ENCODE assay signal across 1 cellular context in the genomic region with DNA sequence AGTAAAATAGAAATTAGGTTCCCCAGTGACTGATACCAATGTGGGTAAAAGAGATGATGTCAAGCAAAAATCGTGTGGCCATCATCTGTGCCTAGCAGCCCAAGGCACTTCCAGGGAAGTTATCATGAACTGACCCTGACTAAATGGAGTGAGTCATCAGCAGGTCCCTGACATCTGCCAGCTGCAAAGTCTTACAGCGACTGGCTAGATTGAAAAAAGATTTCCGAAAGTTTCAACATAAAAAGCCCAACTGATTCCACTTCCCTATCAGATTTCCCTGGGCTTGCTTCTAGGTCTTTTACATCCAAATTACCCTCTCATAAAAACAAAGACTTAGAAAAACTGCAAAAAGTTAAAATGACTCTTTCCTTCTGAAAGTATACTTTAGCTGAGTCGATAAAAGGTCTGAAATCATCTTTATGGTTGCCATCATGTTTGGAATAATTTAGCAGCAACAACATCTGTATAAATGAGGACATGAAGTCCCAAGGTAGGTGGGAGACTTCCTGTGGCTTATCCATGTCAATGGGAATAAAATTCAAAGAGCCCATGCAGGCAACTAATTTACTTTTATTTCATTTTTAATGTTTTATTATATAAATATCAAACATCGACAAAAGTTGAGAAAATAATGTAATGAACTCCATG.
TF ChIP-seq lines count a peak whose summit lies in the region.

No MANE protein-coding gene starts in this region.

TF ChIP-seq in HEK293, 187 proteins besides CTCF, POLR2A, EP300 and RAD21 (continued from another document and continues in another):
- TF ChIP-seq ZNF596 (tag by site-specific recombination; IDR thresholded peaks at IDR 0.05) (no peak), WT1 (tag by site-specific recombination; IDR thresholded peaks at IDR 0.05) (no peak), ZFP37 (tag by site-specific recombination; IDR thresholded peaks at IDR 0.05) (no peak), ZSCAN23 (tag by site-specific recombination; IDR thresholded peaks at IDR 0.05) (no peak), ZNF626 (tag by site-specific recombination; IDR thresholded peaks at IDR 0.05) (no peak), GFI1B (tag by site-specific recombination; IDR thresholded peaks at IDR 0.05) (no peak), ZNF664 (tag by site-specific recombination; IDR thresholded peaks at IDR 0.05) (no peak), ZBTB48 (tag by site-specific recombination; IDR thresholded peaks at IDR 0.05) (peak; percentile 66; the same call in 1 of the 2 replicates), HOXC10 (CRISPR knock-in tag; IDR thresholded peaks at IDR 0.05) (no peak), ZNF610 (tag by site-specific recombination; IDR thresholded peaks at IDR 0.05; ENCODE audit: borderline replicate concordance) (no peak), ZNF629 (tag by site-specific recombination; IDR thresholded peaks at IDR 0.05) (peak; percentile 50; the same call in 1 of the 2 replicates), ZNF354C (tag by site-specific recombination; IDR thresholded peaks at IDR 0.05; ENCODE audit: borderline replicate concordance, low read depth) (no peak), ZNF48 (tag by site-specific recombination; IDR thresholded peaks at IDR 0.05) (no peak), ZNF184 (tag by site-specific recombination; IDR thresholded peaks at IDR 0.05) (no peak), ZNF776 (tag by site-specific recombination; IDR thresholded peaks at IDR 0.05; ENCODE audit: borderline replicate concordance) (no peak), ZNF571 (tag by site-specific recombination; IDR thresholded peaks at IDR 0.05) (no peak), ZNF501 (tag by site-specific recombination; IDR thresholded peaks at IDR 0.05) (no peak), ZNF544 (tag by site-specific recombination; IDR thresholded peaks at IDR 0.05) (no peak), ZNF157 (tag by site-specific recombination; IDR thresholded peaks at IDR 0.05) (no peak), ZBTB20 (tag by site-specific recombination; IDR thresholded peaks at IDR 0.05) (no peak), ZNF132 (tag by site-specific recombination; IDR thresholded peaks at IDR 0.05; ENCODE audit: borderline replicate concordance) (no peak), ZNF133 (tag by site-specific recombination; IDR thresholded peaks at IDR 0.05) (peak; percentile 70; the same call in 1 of the 2 replicates), ZBTB17 (tag by site-specific recombination; IDR thresholded peaks at IDR 0.05) (peak; percentile 63; the same call in 1 of the 2 replicates), ZNF221 (tag by site-specific recombination; IDR thresholded peaks at IDR 0.05; ENCODE audit: borderline replicate concordance) (no peak), ZNF792 (tag by site-specific recombination; IDR thresholded peaks at IDR 0.05) (no peak), RBAK (tag by site-specific recombination; IDR thresholded peaks at IDR 0.05) (no peak), ZNF404 (tag by site-specific recombination; IDR thresholded peaks at IDR 0.05) (no peak)
- TF ChIP-seq, protein P1, sequence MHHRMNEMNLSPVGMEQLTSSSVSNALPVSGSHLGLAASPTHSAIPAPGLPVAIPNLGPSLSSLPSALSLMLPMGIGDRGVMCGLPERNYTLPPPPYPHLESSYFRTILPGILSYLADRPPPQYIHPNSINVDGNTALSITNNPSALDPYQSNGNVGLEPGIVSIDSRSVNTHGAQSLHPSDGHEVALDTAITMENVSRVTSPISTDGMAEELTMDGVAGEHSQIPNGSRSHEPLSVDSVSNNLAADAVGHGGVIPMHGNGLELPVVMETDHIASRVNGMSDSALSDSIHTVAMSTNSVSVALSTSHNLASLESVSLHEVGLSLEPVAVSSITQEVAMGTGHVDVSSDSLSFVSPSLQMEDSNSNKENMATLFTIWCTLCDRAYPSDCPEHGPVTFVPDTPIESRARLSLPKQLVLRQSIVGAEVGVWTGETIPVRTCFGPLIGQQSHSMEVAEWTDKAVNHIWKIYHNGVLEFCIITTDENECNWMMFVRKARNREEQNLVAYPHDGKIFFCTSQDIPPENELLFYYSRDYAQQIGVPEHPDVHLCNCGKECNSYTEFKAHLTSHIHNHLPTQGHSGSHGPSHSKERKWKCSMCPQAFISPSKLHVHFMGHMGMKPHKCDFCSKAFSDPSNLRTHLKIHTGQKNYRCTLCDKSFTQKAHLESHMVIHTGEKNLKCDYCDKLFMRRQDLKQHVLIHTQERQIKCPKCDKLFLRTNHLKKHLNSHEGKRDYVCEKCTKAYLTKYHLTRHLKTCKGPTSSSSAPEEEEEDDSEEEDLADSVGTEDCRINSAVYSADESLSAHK (tag by site-specific recombination; IDR thresholded peaks at IDR 0.05): no peak
- TF ChIP-seq, protein P2, sequence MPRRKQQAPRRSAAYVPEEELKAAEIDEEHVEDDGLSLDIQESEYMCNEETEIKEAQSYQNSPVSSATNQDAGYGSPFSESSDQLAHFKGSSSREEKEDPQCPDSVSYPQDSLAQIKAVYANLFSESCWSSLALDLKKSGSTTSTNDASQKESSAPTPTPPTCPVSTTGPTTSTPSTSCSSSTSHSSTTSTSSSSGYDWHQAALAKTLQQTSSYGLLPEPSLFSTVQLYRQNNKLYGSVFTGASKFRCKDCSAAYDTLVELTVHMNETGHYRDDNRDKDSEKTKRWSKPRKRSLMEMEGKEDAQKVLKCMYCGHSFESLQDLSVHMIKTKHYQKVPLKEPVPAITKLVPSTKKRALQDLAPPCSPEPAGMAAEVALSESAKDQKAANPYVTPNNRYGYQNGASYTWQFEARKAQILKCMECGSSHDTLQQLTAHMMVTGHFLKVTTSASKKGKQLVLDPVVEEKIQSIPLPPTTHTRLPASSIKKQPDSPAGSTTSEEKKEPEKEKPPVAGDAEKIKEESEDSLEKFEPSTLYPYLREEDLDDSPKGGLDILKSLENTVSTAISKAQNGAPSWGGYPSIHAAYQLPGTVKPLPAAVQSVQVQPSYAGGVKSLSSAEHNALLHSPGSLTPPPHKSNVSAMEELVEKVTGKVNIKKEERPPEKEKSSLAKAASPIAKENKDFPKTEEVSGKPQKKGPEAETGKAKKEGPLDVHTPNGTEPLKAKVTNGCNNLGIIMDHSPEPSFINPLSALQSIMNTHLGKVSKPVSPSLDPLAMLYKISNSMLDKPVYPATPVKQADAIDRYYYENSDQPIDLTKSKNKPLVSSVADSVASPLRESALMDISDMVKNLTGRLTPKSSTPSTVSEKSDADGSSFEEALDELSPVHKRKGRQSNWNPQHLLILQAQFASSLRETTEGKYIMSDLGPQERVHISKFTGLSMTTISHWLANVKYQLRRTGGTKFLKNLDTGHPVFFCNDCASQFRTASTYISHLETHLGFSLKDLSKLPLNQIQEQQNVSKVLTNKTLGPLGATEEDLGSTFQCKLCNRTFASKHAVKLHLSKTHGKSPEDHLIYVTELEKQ (tag by site-specific recombination; IDR thresholded peaks at IDR 0.05; ENCODE audit: borderline replicate concordance): no peak
- TF ChIP-seq, protein P3, sequence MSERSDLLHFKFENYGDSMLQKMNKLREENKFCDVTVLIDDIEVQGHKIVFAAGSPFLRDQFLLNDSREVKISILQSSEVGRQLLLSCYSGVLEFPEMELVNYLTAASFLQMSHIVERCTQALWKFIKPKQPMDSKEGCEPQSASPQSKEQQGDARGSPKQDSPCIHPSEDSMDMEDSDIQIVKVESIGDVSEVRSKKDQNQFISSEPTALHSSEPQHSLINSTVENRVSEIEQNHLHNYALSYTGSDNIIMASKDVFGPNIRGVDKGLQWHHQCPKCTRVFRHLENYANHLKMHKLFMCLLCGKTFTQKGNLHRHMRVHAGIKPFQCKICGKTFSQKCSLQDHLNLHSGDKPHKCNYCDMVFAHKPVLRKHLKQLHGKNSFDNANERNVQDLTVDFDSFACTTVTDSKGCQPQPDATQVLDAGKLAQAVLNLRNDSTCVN (tag by site-specific recombination; optimal IDR thresholded peaks at IDR 0.05): no peak
- TF ChIP-seq, protein P4, sequence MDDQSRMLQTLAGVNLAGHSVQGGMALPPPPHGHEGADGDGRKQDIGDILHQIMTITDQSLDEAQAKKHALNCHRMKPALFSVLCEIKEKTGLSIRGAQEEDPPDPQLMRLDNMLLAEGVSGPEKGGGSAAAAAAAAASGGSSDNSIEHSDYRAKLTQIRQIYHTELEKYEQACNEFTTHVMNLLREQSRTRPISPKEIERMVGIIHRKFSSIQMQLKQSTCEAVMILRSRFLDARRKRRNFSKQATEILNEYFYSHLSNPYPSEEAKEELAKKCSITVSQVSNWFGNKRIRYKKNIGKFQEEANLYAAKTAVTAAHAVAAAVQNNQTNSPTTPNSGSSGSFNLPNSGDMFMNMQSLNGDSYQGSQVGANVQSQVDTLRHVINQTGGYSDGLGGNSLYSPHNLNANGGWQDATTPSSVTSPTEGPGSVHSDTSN (CRISPR knock-in tag; IDR thresholded peaks at IDR 0.05): no peak
- TF ChIP-seq, protein P5, sequence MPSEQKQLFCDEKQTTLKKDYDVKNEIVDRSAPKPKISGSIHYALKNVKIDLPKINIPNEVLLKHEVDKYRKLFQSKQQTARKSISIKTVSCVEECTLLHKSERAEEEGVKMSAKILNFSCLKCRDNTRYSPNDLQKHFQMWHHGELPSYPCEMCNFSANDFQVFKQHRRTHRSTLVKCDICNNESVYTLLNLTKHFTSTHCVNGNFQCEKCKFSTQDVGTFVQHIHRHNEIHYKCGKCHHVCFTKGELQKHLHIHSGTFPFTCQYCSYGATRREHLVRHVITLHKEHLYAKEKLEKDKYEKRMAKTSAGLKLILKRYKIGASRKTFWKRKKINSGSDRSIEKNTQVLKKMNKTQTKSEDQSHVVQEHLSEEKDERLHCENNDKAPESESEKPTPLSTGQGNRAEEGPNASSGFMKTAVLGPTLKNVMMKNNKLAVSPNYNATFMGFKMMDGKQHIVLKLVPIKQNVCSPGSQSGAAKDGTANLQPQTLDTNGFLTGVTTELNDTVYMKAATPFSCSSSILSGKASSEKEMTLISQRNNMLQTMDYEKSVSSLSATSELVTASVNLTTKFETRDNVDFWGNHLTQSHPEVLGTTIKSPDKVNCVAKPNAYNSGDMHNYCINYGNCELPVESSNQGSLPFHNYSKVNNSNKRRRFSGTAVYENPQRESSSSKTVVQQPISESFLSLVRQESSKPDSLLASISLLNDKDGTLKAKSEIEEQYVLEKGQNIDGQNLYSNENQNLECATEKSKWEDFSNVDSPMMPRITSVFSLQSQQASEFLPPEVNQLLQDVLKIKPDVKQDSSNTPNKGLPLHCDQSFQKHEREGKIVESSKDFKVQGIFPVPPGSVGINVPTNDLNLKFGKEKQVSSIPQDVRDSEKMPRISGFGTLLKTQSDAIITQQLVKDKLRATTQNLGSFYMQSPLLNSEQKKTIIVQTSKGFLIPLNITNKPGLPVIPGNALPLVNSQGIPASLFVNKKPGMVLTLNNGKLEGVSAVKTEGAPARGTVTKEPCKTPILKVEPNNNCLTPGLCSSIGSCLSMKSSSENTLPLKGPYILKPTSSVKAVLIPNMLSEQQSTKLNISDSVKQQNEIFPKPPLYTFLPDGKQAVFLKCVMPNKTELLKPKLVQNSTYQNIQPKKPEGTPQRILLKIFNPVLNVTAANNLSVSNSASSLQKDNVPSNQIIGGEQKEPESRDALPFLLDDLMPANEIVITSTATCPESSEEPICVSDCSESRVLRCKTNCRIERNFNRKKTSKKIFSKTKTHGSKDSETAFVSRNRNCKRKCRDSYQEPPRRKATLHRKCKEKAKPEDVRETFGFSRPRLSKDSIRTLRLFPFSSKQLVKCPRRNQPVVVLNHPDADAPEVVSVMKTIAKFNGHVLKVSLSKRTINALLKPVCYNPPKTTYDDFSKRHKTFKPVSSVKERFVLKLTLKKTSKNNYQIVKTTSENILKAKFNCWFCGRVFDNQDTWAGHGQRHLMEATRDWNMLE (tag by site-specific recombination; conservative IDR thresholded peaks at IDR 0.05; ENCODE audit: low read depth): 0 out of 2 replicates have a peak, but pooled peaks have one; percentile 22
- TF ChIP-seq, protein P6, sequence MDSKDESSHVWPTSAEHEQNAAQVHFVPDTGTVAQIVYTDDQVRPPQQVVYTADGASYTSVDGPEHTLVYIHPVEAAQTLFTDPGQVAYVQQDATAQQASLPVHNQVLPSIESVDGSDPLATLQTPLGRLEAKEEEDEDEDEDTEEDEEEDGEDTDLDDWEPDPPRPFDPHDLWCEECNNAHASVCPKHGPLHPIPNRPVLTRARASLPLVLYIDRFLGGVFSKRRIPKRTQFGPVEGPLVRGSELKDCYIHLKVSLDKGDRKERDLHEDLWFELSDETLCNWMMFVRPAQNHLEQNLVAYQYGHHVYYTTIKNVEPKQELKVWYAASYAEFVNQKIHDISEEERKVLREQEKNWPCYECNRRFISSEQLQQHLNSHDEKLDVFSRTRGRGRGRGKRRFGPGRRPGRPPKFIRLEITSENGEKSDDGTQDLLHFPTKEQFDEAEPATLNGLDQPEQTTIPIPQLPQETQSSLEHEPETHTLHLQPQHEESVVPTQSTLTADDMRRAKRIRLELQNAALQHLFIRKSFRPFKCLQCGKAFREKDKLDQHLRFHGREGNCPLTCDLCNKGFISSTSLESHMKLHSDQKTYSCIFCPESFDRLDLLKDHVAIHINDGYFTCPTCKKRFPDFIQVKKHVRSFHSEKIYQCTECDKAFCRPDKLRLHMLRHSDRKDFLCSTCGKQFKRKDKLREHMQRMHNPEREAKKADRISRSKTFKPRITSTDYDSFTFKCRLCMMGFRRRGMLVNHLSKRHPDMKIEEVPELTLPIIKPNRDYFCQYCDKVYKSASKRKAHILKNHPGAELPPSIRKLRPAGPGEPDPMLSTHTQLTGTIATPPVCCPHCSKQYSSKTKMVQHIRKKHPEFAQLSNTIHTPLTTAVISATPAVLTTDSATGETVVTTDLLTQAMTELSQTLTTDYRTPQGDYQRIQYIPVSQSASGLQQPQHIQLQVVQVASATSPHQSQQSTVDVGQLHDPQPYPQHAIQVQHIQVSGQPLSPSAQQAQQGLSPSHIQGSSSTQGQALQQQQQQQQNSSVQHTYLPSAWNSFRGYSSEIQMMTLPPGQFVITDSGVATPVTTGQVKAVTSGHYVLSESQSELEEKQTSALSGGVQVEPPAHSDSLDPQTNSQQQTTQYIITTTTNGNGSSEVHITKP (tag by site-specific recombination; IDR thresholded peaks at IDR 0.05): 0 out of 2 replicates have a peak, but pooled peaks have one; percentile 25
- TF ChIP-seq, protein P7, sequence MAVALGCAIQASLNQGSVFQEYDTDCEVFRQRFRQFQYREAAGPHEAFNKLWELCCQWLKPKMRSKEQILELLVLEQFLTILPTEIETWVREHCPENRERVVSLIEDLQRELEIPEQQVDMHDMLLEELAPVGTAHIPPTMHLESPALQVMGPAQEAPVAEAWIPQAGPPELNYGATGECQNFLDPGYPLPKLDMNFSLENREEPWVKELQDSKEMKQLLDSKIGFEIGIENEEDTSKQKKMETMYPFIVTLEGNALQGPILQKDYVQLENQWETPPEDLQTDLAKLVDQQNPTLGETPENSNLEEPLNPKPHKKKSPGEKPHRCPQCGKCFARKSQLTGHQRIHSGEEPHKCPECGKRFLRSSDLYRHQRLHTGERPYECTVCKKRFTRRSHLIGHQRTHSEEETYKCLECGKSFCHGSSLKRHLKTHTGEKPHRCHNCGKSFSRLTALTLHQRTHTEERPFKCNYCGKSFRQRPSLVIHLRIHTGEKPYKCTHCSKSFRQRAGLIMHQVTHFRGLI (tag by site-specific recombination; IDR thresholded peaks at IDR 0.05): peak; percentile 95
- TF ChIP-seq, protein P8, sequence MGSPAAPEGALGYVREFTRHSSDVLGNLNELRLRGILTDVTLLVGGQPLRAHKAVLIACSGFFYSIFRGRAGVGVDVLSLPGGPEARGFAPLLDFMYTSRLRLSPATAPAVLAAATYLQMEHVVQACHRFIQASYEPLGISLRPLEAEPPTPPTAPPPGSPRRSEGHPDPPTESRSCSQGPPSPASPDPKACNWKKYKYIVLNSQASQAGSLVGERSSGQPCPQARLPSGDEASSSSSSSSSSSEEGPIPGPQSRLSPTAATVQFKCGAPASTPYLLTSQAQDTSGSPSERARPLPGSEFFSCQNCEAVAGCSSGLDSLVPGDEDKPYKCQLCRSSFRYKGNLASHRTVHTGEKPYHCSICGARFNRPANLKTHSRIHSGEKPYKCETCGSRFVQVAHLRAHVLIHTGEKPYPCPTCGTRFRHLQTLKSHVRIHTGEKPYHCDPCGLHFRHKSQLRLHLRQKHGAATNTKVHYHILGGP (tag by site-specific recombination; IDR thresholded peaks at IDR 0.05): no peak
